In genomic region chr9:12794024-12794799, GRCh38 we compare ENCODE assay signal across 15 cellular contexts. TPM values are rescaled to one million over a fixed set of nuclear protein-coding genes. Genes with fewer than 3 reads are reported as not detected.
DNase-seq lines count a peak whose midpoint lies in the region; TF ChIP-seq lines count a peak whose summit lies in the region.
"Had no signal": no experiment of that assay in that cellular context is flagged by ENCODE, and none has a peak within 500 bp of the region (broad histone marks: within the 10 kb centered on the region; RNA-seq: fewer than 3 reads in every experiment).

No MANE protein-coding gene starts in this region.

- 70% methylated on average over 3 of the region's 3 CpGs for WGBS in suprapubic skin

- no peak overlapping the region for H2AFZ ChIP-seq in ACC112 (ENCODE audit: low read length, unreplicated experiment)
- no peak overlapping the region for H2AFZ ChIP-seq in fibroblast of lung (ENCODE audit: low read length)

- no peak for TF ChIP-seq EP300 in suprapubic skin (IDR thresholded peaks at IDR 0.05)

- H3K9me3 ChIP-seq in fibroblast of lung (ENCODE audit: control insufficient read depth, insufficient read depth, low read depth, low read length) (no peaks in the 10 kb centered on the region), suprapubic skin (no peaks in the 10 kb centered on the region), SJCRH30 (replicated peaks) (no peaks in the 10 kb centered on the region)

- H3K4me3 ChIP-seq in ACC112 (ENCODE audit: low read depth, low read length) (no peak overlapping the region), fibroblast of lung (replicated peaks in 1 of 4; ENCODE audit: control extremely low read depth in 1 of 4, insufficient read depth in 1 of 4, low read depth in 3 of 4, low read length in 4 of 4) (peak overlapping the region in 2 of 4 experiments; percentile 20 to 42), suprapubic skin (no peak overlapping the region), SJCRH30 (no peak overlapping the region)
- H3K4me3 ChIP-seq: cardiac muscle cell had no signal

- TF ChIP-seq CTCF in fibroblast of lung (conservative IDR thresholded peaks at IDR 0.05 in 1 of 2, IDR thresholded peaks at IDR 0.05 in 1 of 2; ENCODE audit: low read depth in 1 of 2, low read length in 2 of 2): no peak
- TF ChIP-seq CTCF in mesothelial cell of epicardium (IDR thresholded peaks at IDR 0.05; ENCODE audit: unreplicated experiment): no peak
- TF ChIP-seq CTCF in suprapubic skin (IDR thresholded peaks at IDR 0.05): no peak

- no peaks in the 10 kb centered on the region for H3K9me3 Mint-ChIP-seq in mesothelial cell of epicardium
- H3K9me3 Mint-ChIP-seq: HFFc6 had no signal

- H3K36me3 Mint-ChIP-seq in mesothelial cell of epicardium: no peaks in the 10 kb centered on the region

- H3K9ac ChIP-seq in fibroblast of lung (ENCODE audit: insufficient read depth, low read length): no peak overlapping the region

- no peaks in the 10 kb centered on the region for H3K27me3 ChIP-seq in ACC112 (ENCODE audit: insufficient read depth, low read length)
- no peaks in the 10 kb centered on the region for H3K27me3 ChIP-seq in fibroblast of lung (ENCODE audit: control insufficient read depth, insufficient read depth, low read length)
- no peaks in the 10 kb centered on the region for H3K27me3 ChIP-seq in suprapubic skin
- H3K27me3 ChIP-seq in SJCRH30: no peaks in the 10 kb centered on the region

- no peaks in the 10 kb centered on the region for H4K20me1 ChIP-seq in fibroblast of lung (ENCODE audit: control insufficient read depth, extremely low read depth, insufficient read depth, low read length)

- peaks cover 52% of the 10 kb centered on the region for H3K4me1 Mint-ChIP-seq in mesothelial cell of epicardium

- peak overlapping the region; percentile 36 for H3K27ac Mint-ChIP-seq in mesothelial cell of epicardium
- H3K27ac Mint-ChIP-seq: HFFc6 had no signal

- no peak overlapping the region for H3K4me3 Mint-ChIP-seq in mesothelial cell of epicardium
- H3K4me3 Mint-ChIP-seq: HFFc6 had no signal

- peaks cover 37% of the 10 kb centered on the region for H3K79me2 ChIP-seq in ACC112 (ENCODE audit: control insufficient read depth, insufficient read depth, low read length, unreplicated experiment)
- H3K79me2 ChIP-seq in fibroblast of lung (ENCODE audit: control insufficient read depth, insufficient read depth, low read length): peaks cover 60% of the 10 kb centered on the region

- H3K36me3 ChIP-seq in ACC112 (ENCODE audit: insufficient read depth, low read length): no peaks in the 10 kb centered on the region
- no peaks in the 10 kb centered on the region for H3K36me3 ChIP-seq in fibroblast of lung (ENCODE audit: control insufficient read depth, insufficient read depth, low read length)
- H3K36me3 ChIP-seq in suprapubic skin: no peaks in the 10 kb centered on the region
- no peaks in the 10 kb centered on the region for H3K36me3 ChIP-seq in SJCRH30
- H3K36me3 ChIP-seq: cardiac muscle cell had no signal

- peaks cover 63% of the 10 kb centered on the region for H3K4me1 ChIP-seq in ACC112 (ENCODE audit: control insufficient read depth, insufficient read depth, low read length, unreplicated experiment)
- peaks cover 25% of the 10 kb centered on the region for H3K4me1 ChIP-seq in fibroblast of lung (ENCODE audit: control insufficient read depth, extremely low read depth, insufficient read depth, low read length)
- peaks cover 23% of the 10 kb centered on the region for H3K4me1 ChIP-seq in suprapubic skin
- peaks cover 10% of the 10 kb centered on the region for H3K4me1 ChIP-seq in SJCRH30

- no peak for TF ChIP-seq POLR2A in suprapubic skin (IDR thresholded peaks at IDR 0.05)

- DNase-seq in NCI-H69 (lab: John Stamatoyannopoulos, UW): peak; percentile 95
- DNase-seq in fibroblast of lung (ENCODE audit: low read depth in 2 of 2): peak in 1 of 2 donors; percentile 96
- no peak for DNase-seq in mesothelial cell of epicardium (ENCODE audit: low spot score in 2 of 2, unreplicated experiment in 2 of 2)
- no peak for DNase-seq in suprapubic skin (ENCODE audit: low spot score in 2 of 2)
- no peak for DNase-seq in ecto neural progenitor cell (ENCODE audit: low spot score)
- no peak for DNase-seq in SJCRH30
- DNase-seq in NCI-H82 treated with DMSO at 0.1 percent for 48 hours (lab: John Stamatoyannopoulos, UW; ENCODE audit: unreplicated experiment): no peak
- DNase-seq: activated CD8-positive, alpha-beta memory T cell treated with anti-CD3 and anti-CD28 coated beads for 24 hours; activated gamma-delta T cell treated with Interleukin-2 at 50 U/mL for 16 hours; HFFc6; mesendoderm; NCI-H2081; occipital lobe had no signal

- H3K27ac ChIP-seq in ACC112 (ENCODE audit: low read depth, low read length) (peak overlapping the region; percentile 27), fibroblast of lung (ENCODE audit: insufficient read depth, low read length) (peak overlapping the region; percentile 52), suprapubic skin (no peak overlapping the region), SJCRH30 (no peak overlapping the region)
- H3K27ac ChIP-seq: cardiac muscle cell had no signal

- peak overlapping the region; percentile 83 for H3K4me2 ChIP-seq in fibroblast of lung (ENCODE audit: extremely low read depth, insufficient read depth, low read length)

- H3K27me3 Mint-ChIP-seq in mesothelial cell of epicardium (ENCODE audit: low read depth): no peaks in the 10 kb centered on the region

RNA-seq across cellular contexts. Expression of gene LURAP1L, which starts 19.4 kb away (rescaled TPM):
- total RNA-seq in fibroblast of lung: 87.6 and 94.1 TPM in 2 replicates
- 26.0 and 39.9 TPM in 2 replicates for polyA plus RNA-seq in fibroblast of lung
- 18.1 and 26.2 TPM in 2 replicates for polyA plus RNA-seq in fibroblast of lung (2012)
- polyA minus RNA-seq in fibroblast of lung (ENCODE audit: low replicate concordance): 21.1 and 23.6 TPM in 2 replicates
- total RNA-seq in mesothelial cell of epicardium: 31.2 to 33.9 TPM (median 32.7 TPM) in 3 replicates
- 10 to 100 TPM in 3 of 4 donors, 1 to 10 TPM in 1; 9.6 to 26.0 (median 12.6) TPM for total RNA-seq in suprapubic skin
- 5.3 and 6.4 TPM in 2 replicates for total RNA-seq in SJCRH30 (2014; rRNA removed; shearing (Covaris generic))

Comparison
In these comparisons a context has a peak if more than half of its experiments do, and no peak if none do; other contexts are left out.
1. H3K27ac ChIP-seq: peak in ACC112 (single experiment) and fibroblast of lung (single experiment); none in suprapubic skin (single experiment) and SJCRH30 (single experiment).